In the genomic region with DNA sequence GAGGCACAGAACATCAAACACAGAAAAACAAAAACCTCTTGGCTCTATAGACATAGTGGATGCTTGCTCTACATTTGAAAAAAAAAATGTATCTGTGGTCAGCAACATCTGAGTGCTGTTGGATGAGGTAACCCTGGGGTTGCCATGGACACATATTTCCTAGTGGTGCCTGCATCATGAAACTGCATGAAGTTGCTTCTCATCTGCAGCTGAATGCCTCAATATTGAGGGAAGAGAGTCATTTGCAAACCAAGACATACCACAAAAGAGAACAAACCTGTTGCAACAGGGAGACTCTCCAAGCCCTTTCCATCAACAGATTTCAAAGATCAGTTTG, we compare ENCODE assay signal across 16 cellular contexts.
DNase-seq lines count a peak whose midpoint lies in the region; ATAC-seq and TF ChIP-seq lines count a peak whose summit lies in the region.
"Had no signal": no experiment of that assay in that cellular context is flagged by ENCODE, and none has a peak within 500 bp of the region (broad histone marks: within the 10 kb centered on the region; RNA-seq: fewer than 3 reads in every experiment).

No MANE protein-coding gene starts in this region.

- H3K27me3 Mint-ChIP-seq in mesothelial cell of epicardium (ENCODE audit: low read depth): peaks cover 6% of the 10 kb centered on the region
- H3K27me3 Mint-ChIP-seq in activated CD8-positive, alpha-beta T cell treated with anti-CD3 and anti-CD28 coated beads, Interleukin-2, amount 10 ng/mL, durations not matched to agents 7 days and 5 days (ENCODE audit: low read depth): peaks cover 4% of the 10 kb centered on the region

- CTCF ChIA-PET in activated CD8-positive, alpha-beta T cell treated with anti-CD3 and anti-CD28 coated beads, Interleukin-2, amount 10 ng/mL, durations not matched to agents 7 days and 5 days (lab: Charles Lee): no interaction called here

- H3K4me1 Mint-ChIP-seq in mesothelial cell of epicardium: peaks cover 43% of the 10 kb centered on the region
- H3K4me1 Mint-ChIP-seq in activated CD8-positive, alpha-beta T cell treated with anti-CD3 and anti-CD28 coated beads, Interleukin-2, amount 10 ng/mL, durations not matched to agents 7 days and 5 days (ENCODE audit: low read depth): no peaks in the 10 kb centered on the region
- H3K4me1 Mint-ChIP-seq: activated B cell treated with CpG ODN at 0.5 μM for 24 hours; activated naive CD8-positive, alpha-beta T cell treated with anti-CD3 and anti-CD28 coated beads, Interleukin-2, amount 10 ng/mL, durations not matched to agents 7 days and 5 days had no signal

- in situ Hi-C loops in brain microvascular endothelial cell (cut with HindIII; ENCODE audit: low pct_ligation_motif_present, low sequenced_read_pairs): no loop called here

- no peak overlapping the region for H3K27ac Mint-ChIP-seq in mesothelial cell of epicardium
- no peak overlapping the region for H3K27ac Mint-ChIP-seq in activated CD8-positive, alpha-beta T cell treated with anti-CD3 and anti-CD28 coated beads, Interleukin-2, amount 10 ng/mL, durations not matched to agents 7 days and 5 days
- H3K27ac Mint-ChIP-seq: activated B cell treated with CpG ODN at 0.5 μM for 24 hours; activated naive CD8-positive, alpha-beta T cell treated with anti-CD3 and anti-CD28 coated beads, Interleukin-2, amount 10 ng/mL, durations not matched to agents 7 days and 5 days had no signal

- H3K36me3 Mint-ChIP-seq in mesothelial cell of epicardium: no peaks in the 10 kb centered on the region
- H3K36me3 Mint-ChIP-seq in activated CD8-positive, alpha-beta T cell treated with anti-CD3 and anti-CD28 coated beads, Interleukin-2, amount 10 ng/mL, durations not matched to agents 7 days and 5 days (ENCODE audit: low read depth): no peaks in the 10 kb centered on the region
- H3K36me3 Mint-ChIP-seq: activated naive CD8-positive, alpha-beta T cell treated with anti-CD3 and anti-CD28 coated beads, Interleukin-2, amount 10 ng/mL, durations not matched to agents 7 days and 5 days had no signal

- peak; percentile 93 for DNase-seq in AG10803 (ENCODE audit: low read depth)
- peak; percentile 4 for DNase-seq in Jurkat, Clone E6-1 (ENCODE audit: low read depth, low spot score)
- peak; percentile 86 for DNase-seq in brain microvascular endothelial cell
- DNase-seq in kidney tubule cell (ENCODE audit: low spot score): peak; percentile 76
- DNase-seq in mesothelial cell of epicardium (ENCODE audit: low spot score in 2 of 2, unreplicated experiment in 2 of 2): no peak
- no peak for DNase-seq in AML-193 (lab: John Stamatoyannopoulos, UW)
- DNase-seq in NOMO-1 (lab: John Stamatoyannopoulos, UW; ENCODE audit: unreplicated experiment in 2 of 2): no peak
- no peak for DNase-seq in activated CD8-positive, alpha-beta T cell treated with anti-CD3 and anti-CD28 coated beads, Interleukin-2, amount 10 ng/mL, durations not matched to agents 7 days and 5 days
- DNase-seq: activated B cell treated with CpG ODN at 0.5 μM for 24 hours; activated naive CD8-positive, alpha-beta T cell treated with anti-CD3 and anti-CD28 coated beads, Interleukin-2, amount 10 ng/mL, durations not matched to agents 7 days and 5 days; activated T-cell treated with anti-CD3 and anti-CD28 coated beads for 4 hours; dermis blood vessel endothelial cell; retina; stimulated activated CD4-positive, alpha-beta T cell treated with anti-CD3 and anti-CD28 coated beads, Interleukin-4, amount 100 ng/mL, for 1 hour; stimulated activated naive CD4-positive, alpha-beta T cell had no signal

- TF ChIP-seq CTCF in AG10803 (conservative IDR thresholded peaks at IDR 0.05; ENCODE audit: low read length): no peak
- TF ChIP-seq CTCF in brain microvascular endothelial cell (IDR thresholded peaks at IDR 0.05; ENCODE audit: low read depth, low read length, missing control alignments): no peak
- TF ChIP-seq CTCF in mesothelial cell of epicardium (IDR thresholded peaks at IDR 0.05; ENCODE audit: unreplicated experiment): no peak

- H3K27me3 ChIP-seq in brain microvascular endothelial cell (replicated peaks): no peaks in the 10 kb centered on the region

- H3K36me3 ChIP-seq in brain microvascular endothelial cell (replicated peaks): no peaks in the 10 kb centered on the region

- H3K4me3 ChIP-seq in AG10803 (ENCODE audit: low read length): no peak overlapping the region
- H3K4me3 ChIP-seq in Jurkat, Clone E6-1 (ENCODE audit: low read length): no peak overlapping the region
- no peak overlapping the region for H3K4me3 ChIP-seq in brain microvascular endothelial cell (ENCODE audit: low read depth, low read length)

- H3K4me3 Mint-ChIP-seq in mesothelial cell of epicardium: no peak overlapping the region
- H3K4me3 Mint-ChIP-seq in activated CD8-positive, alpha-beta T cell treated with anti-CD3 and anti-CD28 coated beads, Interleukin-2, amount 10 ng/mL, durations not matched to agents 7 days and 5 days: no peak overlapping the region
- H3K4me3 Mint-ChIP-seq: activated B cell treated with CpG ODN at 0.5 μM for 24 hours; activated naive CD8-positive, alpha-beta T cell treated with anti-CD3 and anti-CD28 coated beads, Interleukin-2, amount 10 ng/mL, durations not matched to agents 7 days and 5 days had no signal

- H3K9me3 Mint-ChIP-seq in mesothelial cell of epicardium: no peaks in the 10 kb centered on the region
- no peaks in the 10 kb centered on the region for H3K9me3 Mint-ChIP-seq in activated CD8-positive, alpha-beta T cell treated with anti-CD3 and anti-CD28 coated beads, Interleukin-2, amount 10 ng/mL, durations not matched to agents 7 days and 5 days (ENCODE audit: insufficient read depth)
- H3K9me3 Mint-ChIP-seq: activated B cell treated with CpG ODN at 0.5 μM for 24 hours; activated naive CD8-positive, alpha-beta T cell treated with anti-CD3 and anti-CD28 coated beads, Interleukin-2, amount 10 ng/mL, durations not matched to agents 7 days and 5 days had no signal

- no peak for ATAC-seq in activated CD8-positive, alpha-beta T cell treated with anti-CD3 and anti-CD28 coated beads, Interleukin-2, amount 10 ng/mL, durations not matched to agents 7 days and 5 days

- POLR2A ChIA-PET in activated CD8-positive, alpha-beta T cell treated with anti-CD3 and anti-CD28 coated beads, Interleukin-2, amount 10 ng/mL, durations not matched to agents 7 days and 5 days (lab: Charles Lee): no interaction called here

- no peak overlapping the region for H3K27ac ChIP-seq in brain microvascular endothelial cell
- H3K27ac ChIP-seq: C4-2B had no signal

Comparison
In these comparisons a context has a peak if more than half of its experiments do, and no peak if none do; other contexts are left out.
1. DNase-seq: peak in AG10803 (single experiment), Jurkat, Clone E6-1 (single experiment), brain microvascular endothelial cell (single experiment) and kidney tubule cell (single experiment); none in mesothelial cell of epicardium (0 of 2), AML-193 (0 of 2), NOMO-1 (0 of 2) and activated CD8-positive, alpha-beta T cell treated with anti-CD3 and anti-CD28 coated beads, Interleukin-2, amount 10 ng/mL, durations not matched to agents 7 days and 5 days (single experiment).